Comparison of ENCODE assay signal across 16 cellular contexts in the genomic region with DNA sequence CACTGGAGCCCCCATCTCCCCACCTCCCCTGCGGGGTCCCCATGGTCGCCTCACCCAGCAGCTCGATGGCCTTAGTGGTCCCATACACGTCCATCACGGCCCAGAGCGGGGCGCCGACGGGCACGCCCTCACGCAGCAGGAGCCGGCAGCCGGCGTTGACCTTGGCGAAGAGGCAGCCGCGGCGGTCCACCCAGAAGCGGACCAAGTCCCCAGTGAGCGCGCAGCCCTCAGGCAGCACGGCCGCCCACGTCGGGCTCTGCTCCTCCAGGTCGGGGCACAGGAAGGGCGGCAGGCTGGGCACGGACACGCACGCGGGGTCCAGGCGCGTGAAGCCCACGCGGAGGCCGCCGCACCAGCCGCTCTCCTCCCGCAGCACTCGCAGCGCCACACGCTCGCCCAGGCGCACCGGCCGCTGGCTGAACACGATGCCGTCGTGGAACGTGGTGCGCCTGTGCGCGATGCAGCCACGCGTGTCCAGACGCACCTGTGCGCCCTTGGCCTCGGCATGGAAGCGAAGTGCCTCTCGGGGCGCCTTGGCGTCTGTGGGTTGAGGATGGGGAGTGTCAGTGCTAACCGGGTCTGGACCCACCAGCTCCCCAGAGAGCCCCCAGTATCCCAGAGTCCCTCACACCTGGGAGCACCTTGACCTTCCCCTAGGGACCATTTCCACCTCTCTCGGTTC. TPM values are rescaled to one million over a fixed set of nuclear protein-coding genes. Genes with fewer than 3 reads are reported as not detected.
"Had no signal": no experiment of that assay in that cellular context is flagged by ENCODE, and none has a peak within 500 bp of the region (broad histone marks: within the 10 kb centered on the region; RNA-seq: fewer than 3 reads in every experiment).

No MANE protein-coding gene starts in this region.

- H3K27me3 ChIP-seq: testis had no signal

- H3K4me3 ChIP-seq: coronary artery, lung, mucosa of descending colon had no signal

- ATAC-seq: mucosa of descending colon had no signal

- H3K4me3 Mint-ChIP-seq: activated naive CD4-positive, alpha-beta T cell treated with anti-CD3 and anti-CD28 coated beads, Interleukin-2, amount 10 ng/mL, durations not matched to agents 7 days and 5 days; nephron; stimulated activated naive CD8-positive, alpha-beta T cell treated with anti-CD3 and anti-CD28 coated beads, Interleukin-15, amount 100 ng/mL, for 72 hours had no signal

- H3K27ac ChIP-seq: coronary artery, testis had no signal

- H3K27me3 Mint-ChIP-seq: stimulated activated naive CD8-positive, alpha-beta T cell treated with anti-CD3 and anti-CD28 coated beads, Interleukin-15, amount 100 ng/mL, for 72 hours had no signal

- H3K27ac Mint-ChIP-seq: activated naive CD4-positive, alpha-beta T cell treated with anti-CD3 and anti-CD28 coated beads, Interleukin-2, amount 10 ng/mL, durations not matched to agents 7 days and 5 days; nephron; stimulated activated naive CD8-positive, alpha-beta T cell treated with anti-CD3 and anti-CD28 coated beads, Interleukin-15, amount 100 ng/mL, for 72 hours had no signal

- DNase-seq: activated CD4-positive, CD25-positive, alpha-beta regulatory T cell; activated naive CD4-positive, alpha-beta T cell treated with anti-CD3 and anti-CD28 coated beads, Interleukin-2, amount 10 ng/mL, durations not matched to agents 7 days and 5 days; caudate nucleus; effector memory CD4-positive, alpha-beta T cell; erythroblast; hippocampal formation; mucosa of descending colon; stimulated activated CD4-positive, alpha-beta T cell treated with anti-CD3 and anti-CD28 coated beads, Interleukin-15, amount 100 ng/mL, for 24 hours; stimulated activated CD4-positive, alpha-beta T cell treated with anti-CD3 and anti-CD28 coated beads, Interleukin-4, amount 100 ng/mL, for 24 hours; testis had no signal

- H3K9me3 ChIP-seq: mucosa of descending colon, testis had no signal

- H3K36me3 Mint-ChIP-seq: activated naive CD4-positive, alpha-beta T cell treated with anti-CD3 and anti-CD28 coated beads, Interleukin-2, amount 10 ng/mL, durations not matched to agents 7 days and 5 days had no signal

RNA-seq across cellular contexts. Expression of a gene that starts 4.6 kb away (rescaled TPM):
- total RNA-seq: osteoblast, urinary bladder had no signal
